In the genomic region with DNA sequence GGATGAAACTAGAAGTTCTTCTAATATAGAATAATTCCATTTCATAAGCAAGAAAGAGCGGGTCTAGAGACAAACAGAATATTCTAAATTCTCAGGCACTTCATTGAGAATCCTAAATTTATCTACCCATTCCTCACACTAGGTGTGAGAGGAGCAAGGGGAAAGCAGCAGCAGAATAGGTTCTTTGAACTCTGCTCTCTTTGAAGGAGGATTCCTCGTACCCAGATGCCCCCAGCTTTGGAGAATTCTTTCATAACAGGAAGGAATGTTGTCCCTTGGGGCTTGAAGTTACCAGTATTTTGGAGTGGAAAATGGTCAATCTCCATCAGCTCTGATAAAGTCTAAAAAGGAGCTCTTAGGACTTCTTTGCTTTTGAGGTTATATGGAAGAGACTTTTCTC, we compare ENCODE assay signal across 16 cellular contexts. TPM values are rescaled to one million over a fixed set of nuclear protein-coding genes. Genes with fewer than 3 reads are reported as not detected.
DNase-seq lines count a peak whose midpoint lies in the region; ATAC-seq and TF ChIP-seq lines count a peak whose summit lies in the region.
"Had no signal": no experiment of that assay in that cellular context is flagged by ENCODE, and none has a peak within 500 bp of the region (broad histone marks: within the 10 kb centered on the region; RNA-seq: fewer than 3 reads in every experiment).

No MANE protein-coding gene starts in this region.

- 33 to 71% methylated on average over 1 to 2 of the region's 2 CpGs for WGBS in endodermal cell (ENCODE audit: insufficient coverage in 1 of 2, insufficient read length in 1 of 2), 2 experiments
- WGBS in mesendoderm (ENCODE audit: extremely low coverage, insufficient coverage, low lambda C conversion rate) = no CpG with 5 or more reads among the region's 2 CpGs
- WGBS in spleen, 5 donors = 50 to 85% (median 78%) methylated on average over 2 of the region's 2 CpGs

- H4K5ac ChIP-seq in mesendoderm (ENCODE audit: low read length) = no peak overlapping the region

- H4K8ac ChIP-seq in mesendoderm (ENCODE audit: low read depth, low read length) = no peak overlapping the region

- H3K18ac ChIP-seq in mesendoderm (ENCODE audit: low read length) = no peak overlapping the region

- H3K79me1 ChIP-seq in mesendoderm (ENCODE audit: low read length) = no peaks in the 10 kb centered on the region

- H3K9me3 Mint-ChIP-seq in endodermal cell = peaks cover 5% of the 10 kb centered on the region
- H3K9me3 Mint-ChIP-seq: H9 had no signal

- no peak overlapping the region for H3K23ac ChIP-seq in mesendoderm (ENCODE audit: low read length)

- no peak overlapping the region for H2BK15ac ChIP-seq in mesendoderm (replicated peaks; ENCODE audit: low read depth)

- H3K36me3 Mint-ChIP-seq in endodermal cell (ENCODE audit: low read depth) = no peaks in the 10 kb centered on the region

- no peak for TF ChIP-seq POLR2A in spleen (IDR thresholded peaks at IDR 0.05)

- H3K4me2 ChIP-seq in mesendoderm (ENCODE audit: low read length) = no peak overlapping the region
- H3K4me2 ChIP-seq: BLaER1 treated with 17β-estradiol and CSF1 and Interleukin-3, amounts not matched to agents 10 nM and 100 nM had no signal

- no peak overlapping the region for H3K56ac ChIP-seq in mesendoderm (ENCODE audit: low read length)

- no peaks in the 10 kb centered on the region for H3K27me3 ChIP-seq in endodermal cell (ENCODE audit: control insufficient read depth, insufficient read depth, low read length, poor library complexity, severe bottlenecking)
- no peaks in the 10 kb centered on the region for H3K27me3 ChIP-seq in mesendoderm (ENCODE audit: insufficient read depth, low read length, poor library complexity)
- no peaks in the 10 kb centered on the region for H3K27me3 ChIP-seq in spleen (replicated peaks in 1 of 7)
- H3K27me3 ChIP-seq: BLaER1 treated with 17β-estradiol and CSF1 and Interleukin-3, amounts not matched to agents 10 nM and 100 nM had no signal

- DNase-seq in ELF-1 (ENCODE audit: low read depth, low spot score) = peak; percentile 44
- no peak for DNase-seq in endodermal cell
- peak; percentile 84 for DNase-seq in mesendoderm
- no peak for DNase-seq in activated effector memory CD4-positive, alpha-beta T cell treated with anti-CD3 and anti-CD28 coated beads, Interleukin-2, amount 50 U/mL, for 16 hours
- DNase-seq in spleen = no peak
- no peak for DNase-seq in activated T-cell treated with anti-CD3 and anti-CD28 coated beads for 4 hours
- DNase-seq: CD8-positive, alpha-beta T cell; DMS79; GOT3; H9; KBM-7 had no signal

- no peak overlapping the region for H3K4me3 Mint-ChIP-seq in endodermal cell
- H3K4me3 Mint-ChIP-seq: B cell; CD8-positive, alpha-beta T cell; H9; IgD-negative memory B cell had no signal

- H2BK5ac ChIP-seq in mesendoderm (ENCODE audit: low read length) = no peak overlapping the region

- no peaks in the 10 kb centered on the region for H3K79me2 ChIP-seq in mesendoderm (ENCODE audit: control insufficient read depth, insufficient read depth, low read length)

- H3K4me1 Mint-ChIP-seq in endodermal cell = peaks cover 25% of the 10 kb centered on the region
- H3K4me1 Mint-ChIP-seq: B cell, IgD-negative memory B cell had no signal

- H3K27ac Mint-ChIP-seq in endodermal cell = no peak overlapping the region
- H3K27ac Mint-ChIP-seq: B cell; CD8-positive, alpha-beta T cell; H9; IgD-negative memory B cell had no signal

- H3K9me3 ChIP-seq in endodermal cell (ENCODE audit: control insufficient read depth, low read length) = peaks cover 26% of the 10 kb centered on the region
- peaks cover 0 to 24% (median 20%) of the 10 kb centered on the region in 8 donors for H3K9me3 ChIP-seq in spleen

- TF ChIP-seq CTCF in endodermal cell (conservative IDR thresholded peaks at IDR 0.05) = peak; percentile 42
- no peak for TF ChIP-seq CTCF in spleen (IDR thresholded peaks at IDR 0.05 in 8 of 11, conservative IDR thresholded peaks at IDR 0.05 in 3 of 11)

- no peak overlapping the region for H2BK120ac ChIP-seq in mesendoderm (ENCODE audit: low read depth, low read length)

- H3K4me3 ChIP-seq in endodermal cell (ENCODE audit: low read length) (no peak overlapping the region), mesendoderm (ENCODE audit: low read length) (no peak overlapping the region), spleen (no peak overlapping the region)
- H3K4me3 ChIP-seq: BLaER1 treated with 17β-estradiol and CSF1 and Interleukin-3, amounts not matched to agents 10 nM and 100 nM had no signal

- no peak overlapping the region for H3K9ac ChIP-seq in endodermal cell (ENCODE audit: extremely low read depth, low read length, poor library complexity, severe bottlenecking)
- H3K9ac ChIP-seq in mesendoderm (ENCODE audit: low read length) = no peak overlapping the region
- H3K9ac ChIP-seq: BLaER1 treated with 17β-estradiol and CSF1 and Interleukin-3, amounts not matched to agents 10 nM and 100 nM had no signal

- no peaks in the 10 kb centered on the region for H3K36me3 ChIP-seq in endodermal cell (ENCODE audit: control insufficient read depth, insufficient read depth, low read length)
- no peaks in the 10 kb centered on the region for H3K36me3 ChIP-seq in mesendoderm (ENCODE audit: control insufficient read depth, insufficient read depth, low read length)
- H3K36me3 ChIP-seq in spleen = no peaks in the 10 kb centered on the region

- no peak overlapping the region for H2AK5ac ChIP-seq in mesendoderm (ENCODE audit: low read length)

- H3K27me3 Mint-ChIP-seq in endodermal cell (ENCODE audit: insufficient read depth) = peaks cover 13% of the 10 kb centered on the region
- H3K27me3 Mint-ChIP-seq: B cell, IgD-negative memory B cell had no signal

- H3K4me1 ChIP-seq in endodermal cell (ENCODE audit: control insufficient read depth, insufficient read depth, low read length) (peaks cover 12% of the 10 kb centered on the region), mesendoderm (ENCODE audit: control insufficient read depth, low read depth, low read length) (peaks cover 13% of the 10 kb centered on the region), spleen (no peaks in the 10 kb centered on the region)
- H3K4me1 ChIP-seq: BLaER1 treated with 17β-estradiol and CSF1 and Interleukin-3, amounts not matched to agents 10 nM and 100 nM had no signal

- ATAC-seq in GM21717 (IDR thresholded peaks at IDR 0.05; ENCODE audit: unreplicated experiment) = no peak
- ATAC-seq: CD8-positive, alpha-beta T cell had no signal

- intact Hi-C loops in spleen (cut with DNase I; ENCODE audit: low total_unique reads) = no loop called here

- H3K27ac ChIP-seq in endodermal cell (ENCODE audit: low read depth, low read length) (no peak overlapping the region), mesendoderm (ENCODE audit: low read depth, low read length) (no peak overlapping the region), spleen (no peak overlapping the region)
- H3K27ac ChIP-seq: BLaER1 treated with 17β-estradiol and CSF1 and Interleukin-3, amounts not matched to agents 10 nM and 100 nM had no signal

- no peak overlapping the region for H3K4ac ChIP-seq in mesendoderm (ENCODE audit: low read depth, low read length)

RNA-seq across cellular contexts. Expression of a gene that starts 59.7 kb away (rescaled TPM):
- total RNA-seq in endodermal cell (10 to 100 TPM; 15.3 to 26.7 TPM), spleen (10 to 100 TPM; 28.6 to 69.5 (median 34.9) TPM)
- 9.0 TPM for polyA plus RNA-seq in endodermal cell (2013, experiment 1 of 2)
- polyA plus RNA-seq in endodermal cell (2013, experiment 2 of 2) = 10.0 TPM
- 20.7 TPM for polyA plus RNA-seq in mesendoderm (2013, experiment 1 of 2)
- polyA plus RNA-seq in mesendoderm (2013, experiment 2 of 2) = 20.8 TPM
- 10 to 100 TPM in 1 of 3 donors, 1 to 10 TPM in 2; 9.4 to 11.9 (median 9.6) TPM for polyA plus RNA-seq in spleen
- total RNA-seq: A172 had no signal

Comparison
In these comparisons a context has a peak if more than half of its experiments do, and no peak if none do; other contexts are left out.
1. DNase-seq: peak in ELF-1 (single experiment) and mesendoderm (single experiment); none in endodermal cell (single experiment), activated effector memory CD4-positive, alpha-beta T cell treated with anti-CD3 and anti-CD28 coated beads, Interleukin-2, amount 50 U/mL, for 16 hours (single experiment), spleen (single experiment) and activated T-cell treated with anti-CD3 and anti-CD28 coated beads for 4 hours (single experiment).